In the genomic region with DNA sequence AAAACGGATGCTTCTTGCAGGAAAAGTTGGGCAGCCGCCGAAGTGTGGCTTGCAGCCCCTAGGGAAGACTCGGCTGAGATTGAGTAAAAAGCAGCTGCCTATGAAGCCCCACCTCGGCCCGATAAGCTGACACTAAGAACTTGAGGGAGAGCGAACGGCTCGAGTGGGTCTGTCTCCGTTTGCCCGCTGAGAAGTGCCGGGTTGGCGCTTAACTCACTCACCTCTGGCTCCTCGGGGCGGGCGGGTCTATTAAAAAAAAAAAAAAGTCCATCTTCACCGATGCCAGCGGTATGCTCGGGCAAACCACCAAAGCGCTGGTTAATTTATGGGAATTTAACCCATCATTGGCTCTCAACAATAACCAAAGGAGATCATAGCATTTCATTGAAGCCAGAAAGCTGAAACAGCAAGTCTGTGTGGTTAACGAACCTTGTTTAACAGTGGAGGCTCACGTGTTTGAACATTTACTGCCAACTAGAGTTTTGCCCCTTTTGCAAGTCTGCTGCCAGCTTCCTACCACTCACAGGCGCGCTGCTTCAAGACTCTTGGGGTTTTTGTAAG, we compare ENCODE assay signal across 7 cellular contexts. TPM values are rescaled to one million over a fixed set of nuclear protein-coding genes. Genes with fewer than 3 reads are reported as not detected.
DNase-seq lines count a peak whose midpoint lies in the region; ATAC-seq, FAIRE-seq and TF ChIP-seq lines count a peak whose summit lies in the region.

No MANE protein-coding gene starts in this region.

- no peaks in the 10 kb centered on the region for H3K36me3 ChIP-seq in endothelial cell of umbilical vein (ENCODE audit: control insufficient read depth in 2 of 2, extremely low read depth in 1 of 2, insufficient read depth in 2 of 2, low read length in 2 of 2)

- BruUV-seq in endothelial cell of umbilical vein (replicated peaks; lab: Mats Ljungman, UMichigan), result no TSS peak

- peak overlapping the region; percentile 99 for H3K4me2 ChIP-seq in endothelial cell of umbilical vein (ENCODE audit: insufficient read depth, low read length)

- ATAC-seq in stimulated activated naive CD8-positive, alpha-beta T cell treated with anti-CD3 and anti-CD28 coated beads, Interleukin-15, amount 100 ng/mL, for 72 hours, result no peak

- no peak for TF ChIP-seq POLR2A in endothelial cell of umbilical vein (IDR thresholded peaks at IDR 0.05; ENCODE audit: low read depth, low read length)

- in situ Hi-C loops in GM13976 (cut with MboI; ENCODE audit: low sequenced_read_pairs, unreplicated experiment), result no loop called here

- DNase-seq in GM13976 (ENCODE audit: low spot score) (peak; percentile 40), NCI-H1092 treated with DMSO at 0.1 percent for 48 hours (lab: John Stamatoyannopoulos, UW) (peak; percentile 72), endothelial cell of umbilical vein (ENCODE audit: low read depth, low spot score) (peak; percentile 67)
- DNase-seq in activated CD4-positive, alpha-beta T cell treated with anti-CD3 and anti-CD28 coated beads, Interleukin-2, amount 50 U/mL, for 48 hours, result peak; percentile 40 to 47
- DNase-seq in stimulated activated naive CD8-positive, alpha-beta T cell treated with anti-CD3 and anti-CD28 coated beads, Interleukin-15, amount 100 ng/mL, for 72 hours, result peak in 1 of 2 donors; percentile 42
- no peak for DNase-seq in NK-92 treated with Interleukin-12 subunit alpha and Interleukin-12 subunit beta, amount 100 ng/mL, for 24 hours (lab: John Stamatoyannopoulos, UW)

- no peaks in the 10 kb centered on the region for H3K27me3 ChIP-seq in endothelial cell of umbilical vein (ENCODE audit: control insufficient read depth in 2 of 2, insufficient read depth in 2 of 2, low read length in 2 of 2)
- H3K27me3 ChIP-seq in mononuclear cell (ENCODE audit: insufficient read depth, low read length), result peaks cover 8% of the 10 kb centered on the region

- peaks cover 70% of the 10 kb centered on the region for H3K4me1 Mint-ChIP-seq in stimulated activated naive CD8-positive, alpha-beta T cell treated with anti-CD3 and anti-CD28 coated beads, Interleukin-15, amount 100 ng/mL, for 72 hours

- TF ChIP-seq CTCF in GM13976 (IDR thresholded peaks at IDR 0.05; ENCODE audit: borderline replicate concordance, control extremely low read depth, extremely low read depth, insufficient read depth, missing control alignments) (no peak), endothelial cell of umbilical vein (IDR thresholded peaks at IDR 0.05; ENCODE audit: extremely low read depth in 1 of 2, insufficient read depth in 1 of 2, low read depth in 1 of 2, low read length in 2 of 2) (no peak)

- intact Hi-C loops in endothelial cell of umbilical vein (cut with micrococcal nuclease), result loop anchor here (1.0 to 5.0 kb wide), 4 partner anchors 15 to 1499 kb away; a partner anchor contains a TSS

- dilution Hi-C loops in endothelial cell of umbilical vein (cut with MboI; ENCODE audit: extremely low pct_ligation_motif_present, low sequenced_read_pairs), result no loop called here

- peak overlapping the region; percentile 17 for H3K27ac ChIP-seq in endothelial cell of umbilical vein (ENCODE audit: insufficient read depth, low read depth, low read length)

- H3K27ac Mint-ChIP-seq in stimulated activated naive CD8-positive, alpha-beta T cell treated with anti-CD3 and anti-CD28 coated beads, Interleukin-15, amount 100 ng/mL, for 72 hours, result peak overlapping the region; percentile 47 to 87

- peaks cover 54% of the 10 kb centered on the region for H3K79me2 ChIP-seq in endothelial cell of umbilical vein (ENCODE audit: control insufficient read depth, insufficient read depth, low read length)

- H3K4me3 ChIP-seq in endothelial cell of umbilical vein (replicated peaks in 1 of 3; ENCODE audit: insufficient read depth in 1 of 3, low read depth in 1 of 3, low read length in 3 of 3), result peak overlapping the region; percentile 82 to 93 (median 90)
- H3K4me3 ChIP-seq in mononuclear cell (ENCODE audit: low read length), result peak overlapping the region; percentile 71

- FAIRE-seq in endothelial cell of umbilical vein (lab: Jason Lieb, UNC), result peak; percentile 28

- H3K9me1 ChIP-seq in endothelial cell of umbilical vein (replicated peaks; ENCODE audit: control insufficient read depth, extremely low read depth, insufficient read depth, low read length), result no peaks in the 10 kb centered on the region

- peak overlapping the region; percentile 87 to 88 for H3K4me3 Mint-ChIP-seq in stimulated activated naive CD8-positive, alpha-beta T cell treated with anti-CD3 and anti-CD28 coated beads, Interleukin-15, amount 100 ng/mL, for 72 hours

- no peak overlapping the region for H2AFZ ChIP-seq in endothelial cell of umbilical vein (ENCODE audit: low read depth, low read length)

- POLR2A ChIA-PET in endothelial cell of umbilical vein (lab: Charles Lee), result interaction anchor here (0.6 to 0.7 kb wide), 2 partner anchors 54 to 55 kb away, joined by 3 read pairs; no protein-coding TSS in a partner anchor

- H3K9me3 ChIP-seq in endothelial cell of umbilical vein (replicated peaks; ENCODE audit: control insufficient read depth, insufficient read depth, low read length), result no peaks in the 10 kb centered on the region
- H3K9me3 ChIP-seq in mononuclear cell (ENCODE audit: low read depth, low read length), result no peaks in the 10 kb centered on the region

- H4K20me1 ChIP-seq in endothelial cell of umbilical vein (replicated peaks; ENCODE audit: control insufficient read depth, extremely low read depth, insufficient read depth, low read length), result no peaks in the 10 kb centered on the region

- CTCF ChIA-PET in endothelial cell of umbilical vein (lab: Charles Lee), result interaction anchor here (0.7 to 2.9 kb wide), 13 partner anchors 9 to 102 kb away, joined by 3 to 24 read pairs (median 4); no protein-coding TSS in a partner anchor

- H3K9ac ChIP-seq in endothelial cell of umbilical vein (replicated peaks; ENCODE audit: extremely low read depth, insufficient read depth, low read length), result peak overlapping the region; percentile 77

- H3K4me1 ChIP-seq in endothelial cell of umbilical vein (ENCODE audit: control insufficient read depth, extremely low read depth, insufficient read depth, low read length), result peaks cover 36% of the 10 kb centered on the region
- peaks cover 51% of the 10 kb centered on the region for H3K4me1 ChIP-seq in mononuclear cell (ENCODE audit: insufficient read depth, low read length)

- no peaks in the 10 kb centered on the region for H3K27me3 Mint-ChIP-seq in stimulated activated naive CD8-positive, alpha-beta T cell treated with anti-CD3 and anti-CD28 coated beads, Interleukin-15, amount 100 ng/mL, for 72 hours

- H3K9me3 Mint-ChIP-seq in stimulated activated naive CD8-positive, alpha-beta T cell treated with anti-CD3 and anti-CD28 coated beads, Interleukin-15, amount 100 ng/mL, for 72 hours, result no peaks in the 10 kb centered on the region

TF ChIP-seq in endothelial cell of umbilical vein, 7 proteins besides CTCF, POLR2A, EP300 and RAD21:
- TF ChIP-seq, protein P1, sequence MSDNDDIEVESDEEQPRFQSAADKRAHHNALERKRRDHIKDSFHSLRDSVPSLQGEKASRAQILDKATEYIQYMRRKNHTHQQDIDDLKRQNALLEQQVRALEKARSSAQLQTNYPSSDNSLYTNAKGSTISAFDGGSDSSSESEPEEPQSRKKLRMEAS (IDR thresholded peaks at IDR 0.05; ENCODE audit: insufficient read depth, insufficient read length), result no peak
- TF ChIP-seq POLR2AphosphoS5 (IDR thresholded peaks at IDR 0.05; ENCODE audit: insufficient read depth, low read depth, low read length) (no peak), JUN (IDR thresholded peaks at IDR 0.05; ENCODE audit: borderline replicate concordance, insufficient read depth, insufficient read length, low read depth) (no peak), MYC (IDR thresholded peaks at IDR 0.05; ENCODE audit: low read depth, low read length) (no peak), EZH2 (IDR thresholded peaks at IDR 0.05; ENCODE audit: borderline replicate concordance, low read depth, low read length, severe bottlenecking) (no peak), GATA2 (IDR thresholded peaks at IDR 0.05; ENCODE audit: insufficient read depth, insufficient read length, low read depth, low read length) (no peak), FOS (IDR thresholded peaks at IDR 0.05; ENCODE audit: borderline replicate concordance, insufficient read depth, low read length) (no peak)
TF ChIP-seq in endothelial cell of umbilical vein: peak in this region for 0.

RNA-seq across cellular contexts. Expression of a gene that starts 1.0 kb away (rescaled TPM):
- total RNA-seq in endothelial cell of umbilical vein (73.7 and 76.2 TPM in 2 replicates), mononuclear cell (4.4 TPM)
- polyA plus RNA-seq in endothelial cell of umbilical vein, result 19.4 and 24.9 TPM in 2 replicates
- 21.3 and 22.5 TPM in 2 replicates for polyA plus RNA-seq in endothelial cell of umbilical vein (2011; cell fraction: cytosol; rRNA removed)
- 55.2 and 60.1 TPM in 2 replicates for polyA plus RNA-seq in endothelial cell of umbilical vein (2011; cell fraction: nucleus; rRNA removed)
- polyA plus RNA-seq in endothelial cell of umbilical vein (2012), result 32.0 and 39.8 TPM in 2 replicates
- 146 TPM in 2 replicates for polyA minus RNA-seq in endothelial cell of umbilical vein
- 31.3 TPM for polyA minus RNA-seq in endothelial cell of umbilical vein (2011; cell fraction: cytosol; rRNA and poly(A)+ RNA removed)
- 72.9 and 101 TPM in 2 replicates for polyA minus RNA-seq in endothelial cell of umbilical vein (2011; cell fraction: nucleus; rRNA and poly(A)+ RNA removed)

RNA-seq across cellular contexts. Expression of a gene that starts 55.5 kb away (rescaled TPM):
- total RNA-seq in endothelial cell of umbilical vein (56.1 and 60.2 TPM in 2 replicates), mononuclear cell (19.7 TPM)
- 59.5 and 67.2 TPM in 2 replicates for polyA plus RNA-seq in endothelial cell of umbilical vein
- polyA plus RNA-seq in endothelial cell of umbilical vein (2011; cell fraction: cytosol; rRNA removed), result 52.8 and 58.9 TPM in 2 replicates
- 66.5 and 81.0 TPM in 2 replicates for polyA plus RNA-seq in endothelial cell of umbilical vein (2011; cell fraction: nucleus; rRNA removed)
- polyA plus RNA-seq in endothelial cell of umbilical vein (2012), result 61.6 and 78.5 TPM in 2 replicates
- polyA minus RNA-seq in endothelial cell of umbilical vein, result 108 and 115 TPM in 2 replicates
- polyA minus RNA-seq in endothelial cell of umbilical vein (2011; cell fraction: cytosol; rRNA and poly(A)+ RNA removed), result 61.8 TPM
- polyA minus RNA-seq in endothelial cell of umbilical vein (2011; cell fraction: nucleus; rRNA and poly(A)+ RNA removed), result 30.3 and 44.3 TPM in 2 replicates

RNA-seq across cellular contexts. Expression of a gene that starts 55.6 kb away (rescaled TPM):
- total RNA-seq in endothelial cell of umbilical vein, result 131 and 139 TPM in 2 replicates
- polyA plus RNA-seq in endothelial cell of umbilical vein, result 118 and 128 TPM in 2 replicates
- polyA plus RNA-seq in endothelial cell of umbilical vein (2011; cell fraction: cytosol; rRNA removed), result 127 and 133 TPM in 2 replicates
- polyA plus RNA-seq in endothelial cell of umbilical vein (2011; cell fraction: nucleus; rRNA removed), result 63.8 and 68.0 TPM in 2 replicates
- polyA plus RNA-seq in endothelial cell of umbilical vein (2012), result 89.0 and 122 TPM in 2 replicates
- polyA minus RNA-seq in endothelial cell of umbilical vein, result 152 and 153 TPM in 2 replicates
- polyA minus RNA-seq in endothelial cell of umbilical vein (2011; cell fraction: cytosol; rRNA and poly(A)+ RNA removed), result 99.5 TPM
- polyA minus RNA-seq in endothelial cell of umbilical vein (2011; cell fraction: nucleus; rRNA and poly(A)+ RNA removed), result 38.2 and 38.7 TPM in 2 replicates
- 34.8 TPM for total RNA-seq in mononuclear cell

Comparison
In these comparisons a context has a peak if more than half of its experiments do, and no peak if none do; other contexts are left out.
1. RNA of a gene that starts 1.0 kb away (total RNA-seq): 73.7 to 76.2 TPM in endothelial cell of umbilical vein; 4.4 TPM in mononuclear cell (single experiment); every median in the first group is over 10 times any median in the second.